1 cellular context compared by ENCODE assay signal in the genomic region with DNA sequence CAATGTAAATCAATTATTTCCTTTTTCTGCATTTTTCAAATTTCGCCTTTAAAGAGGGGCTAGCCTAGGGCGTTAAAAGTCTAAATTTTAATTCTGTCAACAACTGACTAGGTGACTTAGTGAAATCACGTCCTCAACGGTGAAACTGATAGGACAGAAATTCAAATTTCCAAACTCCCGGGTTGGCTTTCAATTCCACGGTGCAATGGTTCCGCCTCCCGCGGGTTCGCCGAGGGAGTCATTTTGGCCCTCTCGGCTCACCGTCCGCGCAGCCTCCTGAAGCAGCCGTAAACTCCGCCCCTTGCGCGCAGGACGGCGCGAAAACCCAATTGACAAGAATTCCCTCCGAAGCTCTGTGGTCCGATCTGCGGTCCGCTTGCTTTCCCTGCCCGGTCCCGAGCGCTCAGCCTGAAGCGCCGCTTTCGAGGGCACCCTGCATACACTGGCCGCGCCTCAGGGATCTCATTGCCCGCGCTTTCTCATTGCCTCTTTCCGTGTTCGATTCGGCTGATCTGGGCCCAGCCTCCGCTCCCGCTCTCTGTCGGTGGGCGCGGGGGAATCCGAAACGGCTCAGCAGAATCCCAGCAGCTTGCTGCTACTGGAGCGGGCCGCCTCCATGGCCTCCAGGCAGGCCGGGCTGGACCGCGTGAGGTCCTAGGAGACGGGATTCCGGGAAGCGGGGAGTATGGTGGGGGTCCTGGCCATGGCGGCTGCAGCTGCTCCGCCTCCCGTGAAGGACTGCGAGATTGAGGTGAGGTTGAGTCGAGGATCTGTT.
TF ChIP-seq lines count a peak whose summit lies in the region.

A gene with protein sequence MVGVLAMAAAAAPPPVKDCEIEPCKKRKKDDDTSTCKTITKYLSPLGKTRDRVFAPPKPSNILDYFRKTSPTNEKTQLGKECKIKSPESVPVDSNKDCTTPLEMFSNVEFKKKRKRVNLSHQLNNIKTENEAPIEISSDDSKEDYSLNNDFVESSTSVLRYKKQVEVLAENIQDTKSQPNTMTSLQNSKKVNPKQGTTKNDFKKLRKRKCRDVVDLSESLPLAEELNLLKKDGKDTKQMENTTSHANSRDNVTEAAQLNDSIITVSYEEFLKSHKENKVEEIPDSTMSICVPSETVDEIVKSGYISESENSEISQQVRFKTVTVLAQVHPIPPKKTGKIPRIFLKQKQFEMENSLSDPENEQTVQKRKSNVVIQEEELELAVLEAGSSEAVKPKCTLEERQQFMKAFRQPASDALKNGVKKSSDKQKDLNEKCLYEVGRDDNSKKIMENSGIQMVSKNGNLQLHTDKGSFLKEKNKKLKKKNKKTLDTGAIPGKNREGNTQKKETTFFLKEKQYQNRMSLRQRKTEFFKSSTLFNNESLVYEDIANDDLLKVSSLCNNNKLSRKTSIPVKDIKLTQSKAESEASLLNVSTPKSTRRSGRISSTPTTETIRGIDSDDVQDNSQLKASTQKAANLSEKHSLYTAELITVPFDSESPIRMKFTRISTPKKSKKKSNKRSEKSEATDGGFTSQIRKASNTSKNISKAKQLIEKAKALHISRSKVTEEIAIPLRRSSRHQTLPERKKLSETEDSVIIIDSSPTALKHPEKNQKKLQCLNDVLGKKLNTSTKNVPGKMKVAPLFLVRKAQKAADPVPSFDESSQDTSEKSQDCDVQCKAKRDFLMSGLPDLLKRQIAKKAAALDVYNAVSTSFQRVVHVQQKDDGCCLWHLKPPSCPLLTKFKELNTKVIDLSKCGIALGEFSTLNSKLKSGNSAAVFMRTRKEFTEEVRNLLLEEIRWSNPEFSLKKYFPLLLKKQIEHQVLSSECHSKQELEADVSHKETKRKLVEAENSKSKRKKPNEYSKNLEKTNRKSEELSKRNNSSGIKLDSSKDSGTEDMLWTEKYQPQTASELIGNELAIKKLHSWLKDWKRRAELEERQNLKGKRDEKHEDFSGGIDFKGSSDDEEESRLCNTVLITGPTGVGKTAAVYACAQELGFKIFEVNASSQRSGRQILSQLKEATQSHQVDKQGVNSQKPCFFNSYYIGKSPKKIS (N-terminal part only) (plus strand): TSS at position 304 of the 775 bp plus-strand sequence. CDS start 382 bp downstream, at position 686.

TF ChIP-seq in HepG2, 621 proteins besides CTCF, POLR2A, EP300 and RAD21 (continued from another document and continues in another):
- TF ChIP-seq ZBTB40 (IDR thresholded peaks at IDR 0.05) (no peak), ZBTB40 (CRISPR knock-in tag; IDR thresholded peaks at IDR 0.05) (peak; percentile 73; the same call in 1 of the 2 replicates), AGO1 (IDR thresholded peaks at IDR 0.05; ENCODE audit: low read depth, low read length, poor library complexity, severe bottlenecking) (no peak), HMG20A (CRISPR knock-in tag; IDR thresholded peaks at IDR 0.05; ENCODE audit: borderline replicate concordance) (no peak), ZNF547 (CRISPR knock-in tag; IDR thresholded peaks at IDR 0.05) (peak; percentile 77; the same call in 1 of the 2 replicates), CREM (IDR thresholded peaks at IDR 0.05) (peak; percentile 41; the same call in 1 of the 2 replicates), CREM (CRISPR knock-in tag; IDR thresholded peaks at IDR 0.05) (no peak), SSRP1 (CRISPR knock-in tag; IDR thresholded peaks at IDR 0.05) (no peak), EZH2 (conservative IDR thresholded peaks at IDR 0.05; ENCODE audit: low read depth, low read length) (no peak), U2AF1 (optimal IDR thresholded peaks at IDR 0.05; ENCODE audit: low read depth, low read length) (peak; percentile 40), ZNF256 (CRISPR knock-in tag; conservative IDR thresholded peaks at IDR 0.05) (peak; percentile 70; the same call in 1 of the 2 replicates), TBP (CRISPR knock-in tag; IDR thresholded peaks at IDR 0.05) (no peak), CAMTA2 (CRISPR knock-in tag; IDR thresholded peaks at IDR 0.05; ENCODE audit: borderline replicate concordance) (peak; percentile 39; the same call in 1 of the 2 replicates), SIN3B (IDR thresholded peaks at IDR 0.05; ENCODE audit: low read length) (peak; percentile 96), HDAC6 (IDR thresholded peaks at IDR 0.05; ENCODE audit: low read depth, low read length) (no peak), ZNF24 (IDR thresholded peaks at IDR 0.05) (no peak), ZNF354B (CRISPR knock-in tag; IDR thresholded peaks at IDR 0.05) (no peak), BORCS8-MEF2B (CRISPR knock-in tag; IDR thresholded peaks at IDR 0.05) (peak; percentile 92), ZNF724P (CRISPR knock-in tag; IDR thresholded peaks at IDR 0.05; ENCODE audit: borderline replicate concordance) (peak; percentile 95), SMARCE1 (IDR thresholded peaks at IDR 0.05; ENCODE audit: borderline replicate concordance) (no peak), ZNF292 (CRISPR knock-in tag; IDR thresholded peaks at IDR 0.05; ENCODE audit: borderline replicate concordance, low read depth) (0 out of 2 replicates have a peak, but pooled peaks have one; percentile 33), TAF15 (IDR thresholded peaks at IDR 0.05; ENCODE audit: low read depth, low read length, poor library complexity, severe bottlenecking) (no peak), ZNF644 (CRISPR knock-in tag; IDR thresholded peaks at IDR 0.05; ENCODE audit: low read depth) (no peak), TEAD3 (CRISPR knock-in tag; optimal IDR thresholded peaks at IDR 0.05; ENCODE audit: borderline replicate concordance) (peak; percentile 83), FOSL1 (CRISPR knock-in tag; IDR thresholded peaks at IDR 0.05; ENCODE audit: borderline replicate concordance) (peak; percentile 28; the same call in 1 of the 2 replicates), THYN1 (CRISPR knock-in tag; IDR thresholded peaks at IDR 0.05; ENCODE audit: borderline replicate concordance, low read depth) (no peak)
- TF ChIP-seq, protein P1, sequence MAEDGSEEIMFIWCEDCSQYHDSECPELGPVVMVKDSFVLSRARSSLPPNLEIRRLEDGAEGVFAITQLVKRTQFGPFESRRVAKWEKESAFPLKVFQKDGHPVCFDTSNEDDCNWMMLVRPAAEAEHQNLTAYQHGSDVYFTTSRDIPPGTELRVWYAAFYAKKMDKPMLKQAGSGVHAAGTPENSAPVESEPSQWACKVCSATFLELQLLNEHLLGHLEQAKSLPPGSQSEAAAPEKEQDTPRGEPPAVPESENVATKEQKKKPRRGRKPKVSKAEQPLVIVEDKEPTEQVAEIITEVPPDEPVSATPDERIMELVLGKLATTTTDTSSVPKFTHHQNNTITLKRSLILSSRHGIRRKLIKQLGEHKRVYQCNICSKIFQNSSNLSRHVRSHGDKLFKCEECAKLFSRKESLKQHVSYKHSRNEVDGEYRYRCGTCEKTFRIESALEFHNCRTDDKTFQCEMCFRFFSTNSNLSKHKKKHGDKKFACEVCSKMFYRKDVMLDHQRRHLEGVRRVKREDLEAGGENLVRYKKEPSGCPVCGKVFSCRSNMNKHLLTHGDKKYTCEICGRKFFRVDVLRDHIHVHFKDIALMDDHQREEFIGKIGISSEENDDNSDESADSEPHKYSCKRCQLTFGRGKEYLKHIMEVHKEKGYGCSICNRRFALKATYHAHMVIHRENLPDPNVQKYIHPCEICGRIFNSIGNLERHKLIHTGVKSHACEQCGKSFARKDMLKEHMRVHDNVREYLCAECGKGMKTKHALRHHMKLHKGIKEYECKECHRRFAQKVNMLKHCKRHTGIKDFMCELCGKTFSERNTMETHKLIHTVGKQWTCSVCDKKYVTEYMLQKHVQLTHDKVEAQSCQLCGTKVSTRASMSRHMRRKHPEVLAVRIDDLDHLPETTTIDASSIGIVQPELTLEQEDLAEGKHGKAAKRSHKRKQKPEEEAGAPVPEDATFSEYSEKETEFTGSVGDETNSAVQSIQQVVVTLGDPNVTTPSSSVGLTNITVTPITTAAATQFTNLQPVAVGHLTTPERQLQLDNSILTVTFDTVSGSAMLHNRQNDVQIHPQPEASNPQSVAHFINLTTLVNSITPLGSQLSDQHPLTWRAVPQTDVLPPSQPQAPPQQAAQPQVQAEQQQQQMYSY (CRISPR knock-in tag; IDR thresholded peaks at IDR 0.05) = 0 out of 2 replicates have a peak, but pooled peaks have one; percentile 41
- TF ChIP-seq, protein P2, sequence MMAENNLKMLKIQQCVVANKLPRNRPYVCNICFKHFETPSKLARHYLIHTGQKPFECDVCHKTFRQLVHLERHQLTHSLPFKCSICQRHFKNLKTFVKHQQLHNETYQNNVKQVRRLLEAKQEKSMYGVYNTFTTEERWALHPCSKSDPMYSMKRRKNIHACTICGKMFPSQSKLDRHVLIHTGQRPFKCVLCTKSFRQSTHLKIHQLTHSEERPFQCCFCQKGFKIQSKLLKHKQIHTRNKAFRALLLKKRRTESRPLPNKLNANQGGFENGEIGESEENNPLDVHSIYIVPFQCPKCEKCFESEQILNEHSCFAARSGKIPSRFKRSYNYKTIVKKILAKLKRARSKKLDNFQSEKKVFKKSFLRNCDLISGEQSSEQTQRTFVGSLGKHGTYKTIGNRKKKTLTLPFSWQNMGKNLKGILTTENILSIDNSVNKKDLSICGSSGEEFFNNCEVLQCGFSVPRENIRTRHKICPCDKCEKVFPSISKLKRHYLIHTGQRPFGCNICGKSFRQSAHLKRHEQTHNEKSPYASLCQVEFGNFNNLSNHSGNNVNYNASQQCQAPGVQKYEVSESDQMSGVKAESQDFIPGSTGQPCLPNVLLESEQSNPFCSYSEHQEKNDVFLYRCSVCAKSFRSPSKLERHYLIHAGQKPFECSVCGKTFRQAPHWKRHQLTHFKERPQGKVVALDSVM (CRISPR knock-in tag; IDR thresholded peaks at IDR 0.05) = no peak
- TF ChIP-seq, protein P3, sequence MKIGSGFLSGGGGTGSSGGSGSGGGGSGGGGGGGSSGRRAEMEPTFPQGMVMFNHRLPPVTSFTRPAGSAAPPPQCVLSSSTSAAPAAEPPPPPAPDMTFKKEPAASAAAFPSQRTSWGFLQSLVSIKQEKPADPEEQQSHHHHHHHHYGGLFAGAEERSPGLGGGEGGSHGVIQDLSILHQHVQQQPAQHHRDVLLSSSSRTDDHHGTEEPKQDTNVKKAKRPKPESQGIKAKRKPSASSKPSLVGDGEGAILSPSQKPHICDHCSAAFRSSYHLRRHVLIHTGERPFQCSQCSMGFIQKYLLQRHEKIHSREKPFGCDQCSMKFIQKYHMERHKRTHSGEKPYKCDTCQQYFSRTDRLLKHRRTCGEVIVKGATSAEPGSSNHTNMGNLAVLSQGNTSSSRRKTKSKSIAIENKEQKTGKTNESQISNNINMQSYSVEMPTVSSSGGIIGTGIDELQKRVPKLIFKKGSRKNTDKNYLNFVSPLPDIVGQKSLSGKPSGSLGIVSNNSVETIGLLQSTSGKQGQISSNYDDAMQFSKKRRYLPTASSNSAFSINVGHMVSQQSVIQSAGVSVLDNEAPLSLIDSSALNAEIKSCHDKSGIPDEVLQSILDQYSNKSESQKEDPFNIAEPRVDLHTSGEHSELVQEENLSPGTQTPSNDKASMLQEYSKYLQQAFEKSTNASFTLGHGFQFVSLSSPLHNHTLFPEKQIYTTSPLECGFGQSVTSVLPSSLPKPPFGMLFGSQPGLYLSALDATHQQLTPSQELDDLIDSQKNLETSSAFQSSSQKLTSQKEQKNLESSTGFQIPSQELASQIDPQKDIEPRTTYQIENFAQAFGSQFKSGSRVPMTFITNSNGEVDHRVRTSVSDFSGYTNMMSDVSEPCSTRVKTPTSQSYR (CRISPR knock-in tag; IDR thresholded peaks at IDR 0.05; ENCODE audit: borderline replicate concordance) = no peak
